19 cellular contexts compared by ENCODE assay signal in the genomic region with DNA sequence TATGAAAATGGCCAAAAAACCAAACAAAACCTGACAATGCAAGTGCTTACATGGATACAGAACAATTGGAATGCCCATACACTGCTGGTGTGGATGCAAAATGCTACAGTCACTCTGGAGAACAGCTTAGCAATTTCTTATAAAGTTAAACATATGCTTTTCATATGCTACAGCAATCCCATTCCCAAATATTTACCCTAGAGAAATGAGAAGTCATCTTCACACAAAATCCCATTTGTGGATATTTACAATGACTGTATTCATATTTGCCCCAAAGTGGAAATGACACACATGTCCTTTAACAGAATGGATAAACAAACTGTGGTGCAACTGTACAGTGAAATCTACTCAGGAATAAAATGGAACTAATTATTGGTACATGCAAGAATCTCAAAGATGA. TPM values are rescaled to one million over a fixed set of nuclear protein-coding genes. Genes with fewer than 3 reads are reported as not detected.
DNase-seq lines count a peak whose midpoint lies in the region; ATAC-seq, FAIRE-seq and TF ChIP-seq lines count a peak whose summit lies in the region.
"Had no signal": no experiment of that assay in that cellular context is flagged by ENCODE, and none has a peak within 500 bp of the region (broad histone marks: within the 10 kb centered on the region; RNA-seq: fewer than 3 reads in every experiment).

No MANE protein-coding gene starts in this region.

- H3K36me3 ChIP-seq in endothelial cell of umbilical vein (ENCODE audit: control insufficient read depth in 2 of 2, extremely low read depth in 1 of 2, insufficient read depth in 2 of 2, low read length in 2 of 2) (peaks cover 2% of the 10 kb centered on the region in 2 experiments), tibial artery (peaks cover 0 to 3% (median 0%) of the 10 kb centered on the region in 3 donors)

- H3K4me3 ChIP-seq in endothelial cell of umbilical vein (replicated peaks in 1 of 3; ENCODE audit: insufficient read depth in 1 of 3, low read depth in 1 of 3, low read length in 3 of 3), result no peak overlapping the region
- no peak overlapping the region for H3K4me3 ChIP-seq in tibial artery
- H3K4me3 ChIP-seq: esophagus squamous epithelium, hepatocyte, testis had no signal

- no peaks in the 10 kb centered on the region for H4K20me1 ChIP-seq in endothelial cell of umbilical vein (replicated peaks; ENCODE audit: control insufficient read depth, extremely low read depth, insufficient read depth, low read length)

- intact Hi-C loops in endothelial cell of umbilical vein (cut with micrococcal nuclease) (no loop called here), tibial artery (cut with DNase I; ENCODE audit: low total_unique reads) (no loop called here)

- H3K27ac ChIP-seq in endothelial cell of umbilical vein (ENCODE audit: insufficient read depth, low read depth, low read length) (no peak overlapping the region), tibial artery (no peak overlapping the region)
- H3K27ac ChIP-seq: esophagus squamous epithelium, hepatocyte, testis had no signal

- H3K4me1 ChIP-seq in endothelial cell of umbilical vein (ENCODE audit: control insufficient read depth, extremely low read depth, insufficient read depth, low read length) (peaks cover 3% of the 10 kb centered on the region), tibial artery (peaks cover 0 to 40% (median 9%) of the 10 kb centered on the region in 4 donors)

- CTCF ChIA-PET in endothelial cell of umbilical vein (lab: Charles Lee), result no interaction called here

- no peak overlapping the region for H3K9ac ChIP-seq in endothelial cell of umbilical vein (replicated peaks; ENCODE audit: extremely low read depth, insufficient read depth, low read length)

- no peaks in the 10 kb centered on the region for H3K9me1 ChIP-seq in endothelial cell of umbilical vein (replicated peaks; ENCODE audit: control insufficient read depth, extremely low read depth, insufficient read depth, low read length)

- H3K4me2 ChIP-seq in endothelial cell of umbilical vein (ENCODE audit: insufficient read depth, low read length), result no peak overlapping the region
- H3K4me2 ChIP-seq: hepatocyte had no signal

- TF ChIP-seq POLR2A in endothelial cell of umbilical vein (IDR thresholded peaks at IDR 0.05; ENCODE audit: low read depth, low read length), result no peak
- TF ChIP-seq POLR2A in GM18505 (IDR thresholded peaks at IDR 0.05; ENCODE audit: borderline replicate concordance, extremely low read depth, insufficient read depth, insufficient read length), result no peak

- TF ChIP-seq CTCF in endothelial cell of umbilical vein (IDR thresholded peaks at IDR 0.05; ENCODE audit: extremely low read depth in 1 of 2, insufficient read depth in 1 of 2, low read depth in 1 of 2, low read length in 2 of 2) (no peak), tibial artery (IDR thresholded peaks at IDR 0.05) (no peak)

- POLR2A ChIA-PET in endothelial cell of umbilical vein (lab: Charles Lee), result no interaction called here

- peak; percentile 35 for ATAC-seq in GM19035 (IDR thresholded peaks at IDR 0.05; ENCODE audit: unreplicated experiment)
- ATAC-seq in GM18505 (IDR thresholded peaks at IDR 0.05; ENCODE audit: unreplicated experiment), result no peak
- ATAC-seq: left cardiac atrium had no signal

- FAIRE-seq in endothelial cell of umbilical vein (lab: Jason Lieb, UNC), result peak; percentile 55
- FAIRE-seq: bronchial epithelial cell, TTC549 had no signal

- dilution Hi-C loops in endothelial cell of umbilical vein (cut with MboI; ENCODE audit: extremely low pct_ligation_motif_present, low sequenced_read_pairs), result no loop called here

- H3K79me2 ChIP-seq in endothelial cell of umbilical vein (ENCODE audit: control insufficient read depth, insufficient read depth, low read length), result peaks cover 21% of the 10 kb centered on the region

- H2AFZ ChIP-seq in endothelial cell of umbilical vein (ENCODE audit: low read depth, low read length), result no peak overlapping the region
- H2AFZ ChIP-seq: hepatocyte had no signal

- H3K9me3 ChIP-seq in endothelial cell of umbilical vein (replicated peaks; ENCODE audit: control insufficient read depth, insufficient read depth, low read length) (no peaks in the 10 kb centered on the region), tibial artery (no peaks in the 10 kb centered on the region)
- H3K9me3 ChIP-seq: esophagus squamous epithelium, testis had no signal

- DNase-seq in HS-5 (ENCODE audit: low read depth) (peak; percentile 23), endothelial cell of umbilical vein (ENCODE audit: low read depth, low spot score) (peak; percentile 7), inferior parietal cortex (ENCODE audit: extremely low spot score) (no peak), hippocampal formation (lab: John Stamatoyannopoulos, UW) (no peak), tibial artery (no peak)
- DNase-seq: activated naive CD8-positive, alpha-beta T cell treated with anti-CD3 and anti-CD28 coated beads for 36 hours; dorsolateral prefrontal cortex; esophagus squamous epithelium; H7; left cardiac atrium; NCI-H2029 treated with DMSO at 0.1 percent for 48 hours; NCI-H526; stimulated activated CD4-positive, alpha-beta T cell treated with anti-CD3 and anti-CD28 coated beads, Interleukin-4, amount 100 ng/mL, for 1 hour; testis had no signal

- BruUV-seq in endothelial cell of umbilical vein (replicated peaks; lab: Mats Ljungman, UMichigan), result no TSS peak

- no peaks in the 10 kb centered on the region for H3K27me3 ChIP-seq in endothelial cell of umbilical vein (ENCODE audit: control insufficient read depth in 2 of 2, insufficient read depth in 2 of 2, low read length in 2 of 2)
- H3K27me3 ChIP-seq in tibial artery, result no peaks in the 10 kb centered on the region
- H3K27me3 ChIP-seq: dorsolateral prefrontal cortex, esophagus squamous epithelium, hepatocyte, testis had no signal

TF ChIP-seq in endothelial cell of umbilical vein, 7 proteins besides CTCF, POLR2A, EP300 and RAD21:
- TF ChIP-seq MAX (IDR thresholded peaks at IDR 0.05; ENCODE audit: insufficient read depth, insufficient read length), result no peak
- no peak for TF ChIP-seq JUN (IDR thresholded peaks at IDR 0.05; ENCODE audit: borderline replicate concordance, insufficient read depth, insufficient read length, low read depth)
- TF ChIP-seq MYC (IDR thresholded peaks at IDR 0.05; ENCODE audit: low read depth, low read length), result no peak
- no peak for TF ChIP-seq EZH2 (IDR thresholded peaks at IDR 0.05; ENCODE audit: borderline replicate concordance, low read depth, low read length, severe bottlenecking)
- TF ChIP-seq FOS (IDR thresholded peaks at IDR 0.05; ENCODE audit: borderline replicate concordance, insufficient read depth, low read length), result no peak
- no peak for TF ChIP-seq GATA2 (IDR thresholded peaks at IDR 0.05; ENCODE audit: insufficient read depth, insufficient read length, low read depth, low read length)
- TF ChIP-seq POLR2AphosphoS5 (IDR thresholded peaks at IDR 0.05; ENCODE audit: insufficient read depth, low read depth, low read length), result no peak

RNA-seq across cellular contexts. Expression of gene SAV1, which starts 20.4 kb away (rescaled TPM):
- 27.8 and 31.0 TPM in 2 replicates for total RNA-seq in endothelial cell of umbilical vein
- polyA plus RNA-seq in endothelial cell of umbilical vein, result 6.0 and 7.1 TPM in 2 replicates
- polyA plus RNA-seq in endothelial cell of umbilical vein (2011; cell fraction: cytosol; rRNA removed), result 13.6 and 14.2 TPM in 2 replicates
- 7.4 and 7.6 TPM in 2 replicates for polyA plus RNA-seq in endothelial cell of umbilical vein (2011; cell fraction: nucleus; rRNA removed)
- polyA plus RNA-seq in endothelial cell of umbilical vein (2012), result 14.1 and 22.3 TPM in 2 replicates
- 9.8 and 11.1 TPM in 2 replicates for polyA minus RNA-seq in endothelial cell of umbilical vein
- 14.4 TPM for polyA minus RNA-seq in endothelial cell of umbilical vein (2011; cell fraction: cytosol; rRNA and poly(A)+ RNA removed)
- polyA minus RNA-seq in endothelial cell of umbilical vein (2011; cell fraction: nucleus; rRNA and poly(A)+ RNA removed), result 15.9 and 18.4 TPM in 2 replicates

Comparison
In these comparisons a context has a peak if more than half of its experiments do, and no peak if none do; other contexts are left out.
1. DNase-seq: peak in HS-5 (single experiment) and endothelial cell of umbilical vein (single experiment); none in inferior parietal cortex (single experiment), hippocampal formation (0 of 2) and tibial artery (0 of 2).